Comparison of ENCODE assay signal across 8 cellular contexts in genomic region chr14:104866451-104867370, GRCh38. TPM values are rescaled to one million over a fixed set of nuclear protein-coding genes. Genes with fewer than 3 reads are reported as not detected.
DNase-seq lines count a peak whose midpoint lies in the region; ATAC-seq and TF ChIP-seq lines count a peak whose summit lies in the region.

No MANE protein-coding gene starts in this region.

- POLR2A ChIA-PET in BJ (lab: Charles Lee), result no interaction called here

- H3K36me3 Mint-ChIP-seq in neural progenitor cell, result peaks cover 2% of the 10 kb centered on the region

- peak overlapping the region; percentile 38 to 98 (median 92) for H3K27ac ChIP-seq in Peyer's patch
- peak overlapping the region; percentile 83 to 98 (median 96) for H3K27ac ChIP-seq in esophagus squamous epithelium
- no peak overlapping the region for H3K27ac ChIP-seq in neural progenitor cell

- TF ChIP-seq POLR2A in Peyer's patch (IDR thresholded peaks at IDR 0.05) (no peak), esophagus squamous epithelium (IDR thresholded peaks at IDR 0.05) (no peak)

- peaks cover 12% of the 10 kb centered on the region for H3F3A ChIP-seq in neural progenitor cell (ENCODE audit: low read depth)

- peaks cover 15% of the 10 kb centered on the region for H3K27me3 ChIP-seq in BJ (ENCODE audit: control insufficient read depth, insufficient read depth, low read length)
- no peaks in the 10 kb centered on the region for H3K27me3 ChIP-seq in Peyer's patch
- peaks cover 0 to 10% (median 0%) of the 10 kb centered on the region in 4 donors for H3K27me3 ChIP-seq in esophagus squamous epithelium
- peaks cover 40% of the 10 kb centered on the region for H3K27me3 ChIP-seq in neural progenitor cell

- H3K27me3 Mint-ChIP-seq in neural progenitor cell (ENCODE audit: insufficient read depth, low read depth), result peaks cover 27% of the 10 kb centered on the region

- CTCF ChIA-PET in BJ (lab: Yijun Ruan, JAX), result interaction anchor here (0.6 to 1.4 kb wide), 3 partner anchors 13 to 98 kb away, joined by 3 to 4 read pairs (median 3); no protein-coding TSS in a partner anchor

- peaks cover 16% of the 10 kb centered on the region for H3K79me2 ChIP-seq in neural progenitor cell (ENCODE audit: low read depth)

- no peak overlapping the region for H3K27ac Mint-ChIP-seq in neural progenitor cell

- H3K4me3 ChIP-seq in BJ (ENCODE audit: low read depth, low read length) (peak overlapping the region; percentile 77), Peyer's patch (peak overlapping the region; percentile 48 to 95 (median 80)), esophagus squamous epithelium (peak overlapping the region; percentile 54 to 91 (median 84)), neural progenitor cell (peak overlapping the region; percentile 85)

- no peaks in the 10 kb centered on the region for H3K9me3 Mint-ChIP-seq in neural progenitor cell

- peaks cover 0 to 36% (median 16%) of the 10 kb centered on the region in 4 donors for H3K4me1 ChIP-seq in Peyer's patch
- H3K4me1 ChIP-seq in esophagus squamous epithelium, result peaks cover 19 to 59% (median 24%) of the 10 kb centered on the region in 3 donors
- peaks cover 15% of the 10 kb centered on the region for H3K4me1 ChIP-seq in neural progenitor cell

- intact Hi-C loops in esophagus squamous epithelium (cut with DNase I), result no loop called here

- WGBS in esophagus squamous epithelium, 2 donors, result 80 to 92% methylated on average over 6 to 8 of the region's 12 CpGs

- no peak overlapping the region for H3K9ac ChIP-seq in neural progenitor cell

- peak overlapping the region; percentile 78 for H3K4me3 Mint-ChIP-seq in neural progenitor cell

- peak overlapping the region; percentile 84 for H3K4me2 ChIP-seq in neural progenitor cell

- no peak for TF ChIP-seq CTCF in BJ (IDR thresholded peaks at IDR 0.05; ENCODE audit: insufficient read depth, low read depth, low read length)
- TF ChIP-seq CTCF in Peyer's patch (IDR thresholded peaks at IDR 0.05), result no peak
- no peak for TF ChIP-seq CTCF in esophagus squamous epithelium (IDR thresholded peaks at IDR 0.05)
- no peak for TF ChIP-seq CTCF in neural progenitor cell (IDR thresholded peaks at IDR 0.05)

- peaks cover 3% of the 10 kb centered on the region for H3K4me1 Mint-ChIP-seq in neural progenitor cell

- no peak for DNase-seq in BJ (ENCODE audit: low read depth)
- DNase-seq in Peyer's patch, result peak in 1 of 3 donors; percentile 43
- no peak for DNase-seq in esophagus squamous epithelium (lab: John Stamatoyannopoulos, UW)
- peak; percentile 5 for DNase-seq in neural progenitor cell (ENCODE audit: low spot score)
- DNase-seq in superior temporal gyrus (ENCODE audit: extremely low spot score), result no peak
- DNase-seq in putamen (ENCODE audit: low spot score), result no peak
- no peak for DNase-seq in DMS153 treated with DMSO at 0.1 percent for 48 hours (lab: John Stamatoyannopoulos, UW; ENCODE audit: unreplicated experiment)

- H3K9me3 ChIP-seq in Peyer's patch (no peaks in the 10 kb centered on the region), esophagus squamous epithelium (no peaks in the 10 kb centered on the region), neural progenitor cell (ENCODE audit: low read depth) (no peaks in the 10 kb centered on the region)

- H2AFZ ChIP-seq in neural progenitor cell (replicated peaks), result no peak overlapping the region

- peaks cover 38% of the 10 kb centered on the region for H4K20me1 ChIP-seq in neural progenitor cell (ENCODE audit: low read depth)

- ATAC-seq in GM19467 (IDR thresholded peaks at IDR 0.05; ENCODE audit: unreplicated experiment), result no peak

- H3K36me3 ChIP-seq in BJ (ENCODE audit: control insufficient read depth, insufficient read depth, low read length), result peaks cover 6% of the 10 kb centered on the region
- H3K36me3 ChIP-seq in Peyer's patch, result peaks cover 0 to 6% (median 0%) of the 10 kb centered on the region in 3 donors
- H3K36me3 ChIP-seq in esophagus squamous epithelium, result peaks cover 0 to 36% (median 4%) of the 10 kb centered on the region in 3 donors
- no peaks in the 10 kb centered on the region for H3K36me3 ChIP-seq in neural progenitor cell

RNA-seq across cellular contexts. Expression of gene CEP170B, which starts 1.6 kb away (rescaled TPM):
- polyA plus RNA-seq in BJ (2011; rRNA removed), result 5.4 and 8.0 TPM in 2 replicates
- 4.3 and 5.4 TPM in 2 replicates for polyA minus RNA-seq in BJ (2011; rRNA and poly(A)+ RNA removed)
- total RNA-seq in Peyer's patch (100 to 1,000 TPM in 1 of 4 donors, 10 to 100 TPM in 3; 42.1 to 112 (median 83.8) TPM), esophagus squamous epithelium (10 to 100 TPM; 18.2 to 41.0 (median 30.6) TPM), neural progenitor cell (ENCODE audit: low replicate concordance) (3.0 and 13.7 TPM in 2 replicates)

RNA-seq across cellular contexts. Expression of gene PLD4, which starts 58.0 kb away (rescaled TPM):
- 0.02 and 0.05 TPM in 2 replicates for polyA plus RNA-seq in BJ (2011; rRNA removed)
- polyA minus RNA-seq in BJ (2011; rRNA and poly(A)+ RNA removed), result 0.05 and 0.28 TPM in 2 replicates
- total RNA-seq in Peyer's patch (1 to 10 TPM in 2 of 4 donors, not detected in 2; 1.7 to 4.1 TPM), esophagus squamous epithelium (under 1 TPM; 0.18 to 0.95 (median 0.64) TPM), neural progenitor cell (ENCODE audit: low replicate concordance) (not detected in 2 replicates)
